In genomic region chr3:184604039-184604955, GRCh38 we compare ENCODE assay signal across 8 cellular contexts. TPM values are rescaled to one million over a fixed set of nuclear protein-coding genes. Genes with fewer than 3 reads are reported as not detected.
A peak's percentile ranks its signal among the peaks of the same experiment; 100 is the strongest.
DNase-seq lines count a peak whose midpoint lies in the region; ATAC-seq and TF ChIP-seq lines count a peak whose summit lies in the region.

No MANE protein-coding gene starts in this region.

- no peak for TF ChIP-seq CTCF in GM20000 (IDR thresholded peaks at IDR 0.05; ENCODE audit: extremely low read depth, missing control alignments)

- H3K36me3 ChIP-seq in ACC112 (ENCODE audit: insufficient read depth, low read length), result no peaks in the 10 kb centered on the region
- H3K36me3 ChIP-seq in naive thymus-derived CD4-positive, alpha-beta T cell (ENCODE audit: control insufficient read depth in 2 of 3, insufficient read depth in 3 of 3, low read length in 3 of 3), result no peaks in the 10 kb centered on the region

- H3K4me3 ChIP-seq in ACC112 (ENCODE audit: low read depth, low read length), result peak overlapping the region; percentile 63
- no peak overlapping the region for H3K4me3 ChIP-seq in naive thymus-derived CD4-positive, alpha-beta T cell (ENCODE audit: low read length)

- DNase-seq in MV-4-11 (lab: John Stamatoyannopoulos, UW) (peak; percentile 16), GM20000 (ENCODE audit: low spot score) (no peak), NCI-H2171 (lab: John Stamatoyannopoulos, UW) (no peak)
- no peak for DNase-seq in naive thymus-derived CD4-positive, alpha-beta T cell

- H3K27ac Mint-ChIP-seq in naive thymus-derived CD4-positive, alpha-beta T cell, result peak overlapping the region in 1 of 9 donors; percentile 25

- peaks cover 16 to 64% (median 44%) of the 10 kb centered on the region in 7 donors for H3K4me1 Mint-ChIP-seq in naive thymus-derived CD4-positive, alpha-beta T cell

- no peaks in the 10 kb centered on the region for H3K79me2 ChIP-seq in ACC112 (ENCODE audit: control insufficient read depth, insufficient read depth, low read length, unreplicated experiment)

- POLR2A ChIA-PET in naive thymus-derived CD4-positive, alpha-beta T cell (lab: Charles Lee), result no interaction called here

- peaks cover 0 to 3% (median 0%) of the 10 kb centered on the region in 11 donors for H3K9me3 Mint-ChIP-seq in naive thymus-derived CD4-positive, alpha-beta T cell

- H3K4me1 ChIP-seq in ACC112 (ENCODE audit: control insufficient read depth, insufficient read depth, low read length, unreplicated experiment), result peaks cover 13% of the 10 kb centered on the region
- H3K4me1 ChIP-seq in naive thymus-derived CD4-positive, alpha-beta T cell (ENCODE audit: control insufficient read depth in 2 of 2, insufficient read depth in 2 of 2, low read length in 2 of 2), result peaks cover 18 to 28% of the 10 kb centered on the region in 2 donors

- peaks cover 0 to 4% (median 0%) of the 10 kb centered on the region in 5 donors for H3K36me3 Mint-ChIP-seq in naive thymus-derived CD4-positive, alpha-beta T cell

- H3K27me3 ChIP-seq in ACC112 (ENCODE audit: insufficient read depth, low read length), result peaks cover 57% of the 10 kb centered on the region
- peaks cover 23 to 27% of the 10 kb centered on the region in 2 donors for H3K27me3 ChIP-seq in naive thymus-derived CD4-positive, alpha-beta T cell (ENCODE audit: control insufficient read depth in 2 of 2, insufficient read depth in 2 of 2, low read length in 2 of 2)

- intact Hi-C loops in naive thymus-derived CD4-positive, alpha-beta T cell (cut with micrococcal nuclease), result no loop called here

- H3K9me3 ChIP-seq in naive thymus-derived CD4-positive, alpha-beta T cell (ENCODE audit: control insufficient read depth in 2 of 3, low read length in 3 of 3), result no peaks in the 10 kb centered on the region

- peaks cover 41 to 68% (median 58%) of the 10 kb centered on the region in 5 donors for H3K27me3 Mint-ChIP-seq in naive thymus-derived CD4-positive, alpha-beta T cell

- no peak overlapping the region for H2AFZ ChIP-seq in ACC112 (ENCODE audit: low read length, unreplicated experiment)

- no peak overlapping the region for H3K27ac ChIP-seq in ACC112 (ENCODE audit: low read depth, low read length)
- H3K27ac ChIP-seq in naive thymus-derived CD4-positive, alpha-beta T cell (ENCODE audit: low read depth, low read length), result no peak overlapping the region

- ATAC-seq in esophagus mucosa, result peak; percentile 3
- no peak for ATAC-seq in naive thymus-derived CD4-positive, alpha-beta T cell
- ATAC-seq in GM21825 (IDR thresholded peaks at IDR 0.05; ENCODE audit: unreplicated experiment), result no peak
- no peak for ATAC-seq in GM19328 (IDR thresholded peaks at IDR 0.05; ENCODE audit: unreplicated experiment)

- peak overlapping the region in 9 of 10 donors; percentile 44 to 79 (median 64) for H3K4me3 Mint-ChIP-seq in naive thymus-derived CD4-positive, alpha-beta T cell

- CTCF ChIA-PET in naive thymus-derived CD4-positive, alpha-beta T cell (lab: Charles Lee), result no interaction called here

RNA-seq across cellular contexts. Expression of gene EPHB3, which starts 42.7 kb away (rescaled TPM):
- 44.7 TPM for total RNA-seq in esophagus mucosa
- under 1 TPM; 0.07 to 0.49 (median 0.32) TPM for total RNA-seq in naive thymus-derived CD4-positive, alpha-beta T cell
- under 1 TPM; 0.04 to 0.35 TPM for polyA plus RNA-seq in naive thymus-derived CD4-positive, alpha-beta T cell

Comparison
In these comparisons a context has a peak if more than half of its experiments do, and no peak if none do; other contexts are left out.
1. RNA of gene EPHB3, which starts 42.7 kb away (total RNA-seq): 44.7 TPM in esophagus mucosa (single experiment); 0.07 to 0.49 TPM in naive thymus-derived CD4-positive, alpha-beta T cell; every median in the first group is over 10 times any median in the second.